ENCODE assay signal across 32 cellular contexts in the genomic region with DNA sequence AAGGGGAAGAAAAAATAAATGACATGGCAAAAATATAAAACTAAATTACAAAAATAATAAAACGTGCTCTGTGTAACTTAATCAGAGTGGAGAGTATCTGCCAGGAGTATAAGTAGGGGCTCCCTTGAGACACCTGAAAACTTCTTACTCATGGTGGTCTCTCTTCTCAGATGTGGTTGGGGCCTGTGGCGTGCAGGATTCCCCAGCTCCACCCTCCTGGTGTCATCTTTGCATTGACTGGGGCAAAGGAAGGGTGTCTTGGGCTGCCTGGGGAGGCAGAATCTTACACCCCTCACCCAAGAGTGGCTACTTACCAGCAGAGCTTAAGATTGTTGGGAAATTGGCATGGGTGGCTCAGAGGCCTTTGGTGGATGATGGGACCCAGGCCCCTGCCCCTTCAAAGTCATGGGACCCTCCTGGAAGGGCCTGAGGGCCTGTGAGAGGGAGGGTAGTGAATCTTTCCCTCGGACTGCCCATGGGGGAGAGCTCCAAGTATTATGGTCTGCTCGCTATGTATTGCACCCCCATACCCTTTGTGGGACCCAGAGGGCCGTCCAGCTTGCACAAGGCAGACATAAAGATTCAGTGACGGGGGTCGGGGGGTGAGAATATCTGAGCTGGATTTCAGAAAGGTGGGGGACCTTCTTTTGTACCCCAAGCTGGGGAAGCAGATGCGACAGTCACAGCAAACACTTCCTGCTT.
"Had no signal": no experiment of that assay in that cellular context is flagged by ENCODE, and none has a peak within 500 bp of the region (broad histone marks: within the 10 kb centered on the region; RNA-seq: fewer than 3 reads in every experiment).

No MANE protein-coding gene starts in this region.

- H3K27me3 ChIP-seq: ascending aorta, cardiac muscle cell, colonic mucosa, dorsolateral prefrontal cortex, left lung, ovary, thyroid gland, upper lobe of left lung, vagina had no signal

- ATAC-seq: activated CD4-positive, CD25-positive, alpha-beta regulatory T cell treated with anti-CD3 and anti-CD28 coated beads, Interleukin-2, amount 50 U/mL, for 24 hours; activated T-cell treated with anti-CD3 and anti-CD28 coated beads, Interleukin-2, amount 50 U/mL, for 4 hours; left lung had no signal

- DNase-seq: activated CD4-positive, alpha-beta T cell treated with anti-CD3 and anti-CD28 coated beads for 48 hours; activated CD4-positive, alpha-beta T cell treated with anti-CD3 and anti-CD28 coated beads, Interleukin-2, amount 50 U/mL, for 48 hours; activated CD8-positive, alpha-beta memory T cell treated with anti-CD3 and anti-CD28 coated beads, Interleukin-2, amount 50 U/mL, for 48 hours; activated naive CD4-positive, alpha-beta T cell treated with Interleukin-2 at 50 U/mL for 16 hours; activated T-cell treated with anti-CD3 and anti-CD28 coated beads, Interleukin-2, amount 50 U/mL, for 4 hours; cerebellar nuclear complex; colonic mucosa; dorsolateral prefrontal cortex; effector memory CD4-positive, alpha-beta T cell; glutamatergic neuron; left lung; stimulated activated CD4-positive, alpha-beta T cell treated with anti-CD3 and anti-CD28 coated beads, Interleukin-2, amount 100 ng/mL, for 24 hours; substantia nigra; SW 1271; T1000; thyroid gland; upper lobe of left lung; WERI-Rb-1 had no signal

- H3K36me3 ChIP-seq: ascending aorta, cardiac muscle cell, colonic mucosa, left lung, neutrophil, ovary, prostate gland, thyroid gland, upper lobe of left lung, vagina, WERI-Rb-1 had no signal

- H3K4me3 Mint-ChIP-seq: activated naive CD8-positive, alpha-beta T cell; activated T-cell treated with anti-CD3 and anti-CD28 coated beads, Interleukin-2, amount 50 U/mL, for 4 hours; brain; nephron; stimulated activated naive CD8-positive, alpha-beta T cell treated with anti-CD3 and anti-CD28 coated beads, Interleukin-15, Interleukin-2, amounts not matched to agents 100 ng/mL and 50 ng/mL, for 24 hours; T-helper 1 cell treated with Interleukin-12 subunit alpha and Interleukin-12 subunit beta and Interleukin-4 antibody, amounts not matched to agents 30 μg/mL and 1 μg/mL, for 36 hours had no signal

- H3K9me3 Mint-ChIP-seq: activated T-cell treated with anti-CD3 and anti-CD28 coated beads, Interleukin-2, amount 50 U/mL, for 4 hours; activated T-helper 2 cell treated with anti-CD3 and anti-CD28 coated beads, Interferon-gamma antibody, Interleukin-2, Interleukin-4, amounts not matched to agents 10 μg/mL and 5 μg/mL and 100 μg/mL, durations not matched to agents 14 hours and 24 hours and 36 hours; stimulated activated naive CD8-positive, alpha-beta T cell treated with anti-CD3 and anti-CD28 coated beads, Interleukin-15, Interleukin-2, amounts not matched to agents 100 ng/mL and 50 ng/mL, for 24 hours; T-helper 1 cell treated with Interleukin-12 subunit alpha and Interleukin-12 subunit beta and Interleukin-4 antibody, amounts not matched to agents 30 μg/mL and 1 μg/mL, for 36 hours had no signal

- H3K4me3 ChIP-seq: ascending aorta, cardiac muscle cell, colonic mucosa, dorsolateral prefrontal cortex, left lung, ovary, prostate gland, smooth muscle cell, thyroid gland, upper lobe of left lung, vagina had no signal

- H3K4me2 ChIP-seq: smooth muscle cell had no signal

- H3K27ac Mint-ChIP-seq: activated naive CD8-positive, alpha-beta T cell; activated T-helper 2 cell treated with anti-CD3 and anti-CD28 coated beads, Interferon-gamma antibody, Interleukin-2, Interleukin-4, amounts not matched to agents 10 μg/mL and 5 μg/mL and 100 μg/mL, durations not matched to agents 14 hours and 24 hours and 36 hours; brain; nephron; stimulated activated naive CD8-positive, alpha-beta T cell treated with anti-CD3 and anti-CD28 coated beads, Interleukin-15, Interleukin-2, amounts not matched to agents 100 ng/mL and 50 ng/mL, for 24 hours; T-helper 1 cell treated with Interleukin-12 subunit alpha and Interleukin-12 subunit beta and Interleukin-4 antibody, amounts not matched to agents 30 μg/mL and 1 μg/mL, for 36 hours had no signal

- H3K9me3 ChIP-seq: ascending aorta, colonic mucosa, left lung, neutrophil, ovary, prostate gland, thyroid gland, upper lobe of left lung, vagina had no signal

- H3K36me3 Mint-ChIP-seq: activated naive CD8-positive, alpha-beta T cell; brain had no signal

- H3K4me1 Mint-ChIP-seq: brain, nephron had no signal

- H3K27ac ChIP-seq: ascending aorta, cardiac muscle cell, colonic mucosa, dorsolateral prefrontal cortex, left lung, neutrophil, ovary, prostate gland, thyroid gland, upper lobe of left lung, vagina, WERI-Rb-1 had no signal

- H3K4me1 ChIP-seq: ascending aorta, colonic mucosa, left lung, prostate gland, thyroid gland, upper lobe of left lung, vagina had no signal
